8 cellular contexts compared by ENCODE assay signal in genomic region chr19:46624958-46625661, GRCh38. TPM values are rescaled to one million over a fixed set of nuclear protein-coding genes. Genes with fewer than 3 reads are reported as not detected.
DNase-seq lines count a peak whose midpoint lies in the region; ATAC-seq and TF ChIP-seq lines count a peak whose summit lies in the region.

TSS of gene PTGIR (minus strand) at chr19:46625089. CDS start at chr19:46624225, 864 bp downstream.

- H3K4me3 ChIP-seq in skeletal muscle tissue (ENCODE audit: low read length in 3 of 3) = peak within 1 kb of the TSS; percentile 45 to 60 (median 54)

- peak within 1 kb of the TSS in 2 of 3 donors; percentile 23 to 40 for H3K9ac ChIP-seq in skeletal muscle tissue (ENCODE audit: low read depth in 1 of 3, low read length in 3 of 3)

- H3K9me3 ChIP-seq in skeletal muscle tissue (ENCODE audit: control insufficient read depth in 3 of 3, low read length in 3 of 3) = no peaks in the 10 kb centered on the region

- peaks cover 35% of the 10 kb centered on the region for H3K4me1 Mint-ChIP-seq in T-helper 2 cell treated with Interferon-gamma antibody and Interleukin-4, amounts not matched to agents 5 μg/mL and 100 μg/mL, for 36 hours (ENCODE audit: low read depth)

- peaks cover 8% of the 10 kb centered on the region for H3K36me3 Mint-ChIP-seq in T-helper 2 cell treated with Interferon-gamma antibody and Interleukin-4, amounts not matched to agents 5 μg/mL and 100 μg/mL, for 36 hours (ENCODE audit: low read depth)

- no peaks in the 10 kb centered on the region for H3K27me3 Mint-ChIP-seq in T-helper 2 cell treated with Interferon-gamma antibody and Interleukin-4, amounts not matched to agents 5 μg/mL and 100 μg/mL, for 36 hours (ENCODE audit: low read depth)

- H3K27ac ChIP-seq in foreskin keratinocyte = no peak within 1 kb of the TSS
- peak within 1 kb of the TSS; percentile 79 for H3K27ac ChIP-seq in skeletal muscle tissue (ENCODE audit: low read depth, low read length)

- peak; percentile 27 for ATAC-seq in foreskin keratinocyte

- no peaks in the 10 kb centered on the region for H3K4me1 ChIP-seq in foreskin keratinocyte
- peaks cover 15 to 43% (median 37%) of the 10 kb centered on the region in 3 donors for H3K4me1 ChIP-seq in skeletal muscle tissue (ENCODE audit: control insufficient read depth in 3 of 3, insufficient read depth in 3 of 3, low read length in 3 of 3)

- peak; percentile 67 for DNase-seq in activated CD8-positive, alpha-beta memory T cell treated with anti-CD3 and anti-CD28 coated beads for 24 hours
- no peak for DNase-seq in activated CD8-positive, alpha-beta memory T cell treated with anti-CD3 and anti-CD28 coated beads, Interleukin-2, amount 50 U/mL, for 4 hours
- peak; percentile 59 for DNase-seq in T-helper 2 cell treated with Interferon-gamma antibody and Interleukin-4, amounts not matched to agents 5 μg/mL and 100 μg/mL, for 36 hours (ENCODE audit: low spot score)
- DNase-seq in foreskin keratinocyte = no peak
- no peak for DNase-seq in iPS-NIHi7 (ENCODE audit: extremely low spot score)
- DNase-seq in SW480 (ENCODE audit: low spot score) = no peak
- no peak for DNase-seq in GF-D8 (lab: John Stamatoyannopoulos, UW)

- H3K27ac Mint-ChIP-seq in T-helper 2 cell treated with Interferon-gamma antibody and Interleukin-4, amounts not matched to agents 5 μg/mL and 100 μg/mL, for 36 hours = peak within 1 kb of the TSS; percentile 87

- no peaks in the 10 kb centered on the region for H3K9me3 Mint-ChIP-seq in T-helper 2 cell treated with Interferon-gamma antibody and Interleukin-4, amounts not matched to agents 5 μg/mL and 100 μg/mL, for 36 hours

- H3K36me3 ChIP-seq in skeletal muscle tissue (ENCODE audit: control insufficient read depth in 3 of 3, insufficient read depth in 3 of 3, low read length in 3 of 3) = no peaks in the 10 kb centered on the region

- peak; percentile 1 for TF ChIP-seq CTCF in foreskin keratinocyte (conservative IDR thresholded peaks at IDR 0.05)

- H3K27me3 ChIP-seq in foreskin keratinocyte = peaks cover 18% of the 10 kb centered on the region
- peaks cover 0 to 3% (median 0%) of the 10 kb centered on the region in 3 donors for H3K27me3 ChIP-seq in skeletal muscle tissue (ENCODE audit: control insufficient read depth in 3 of 3, insufficient read depth in 3 of 3, low read length in 3 of 3)

- H3K4me3 Mint-ChIP-seq in T-helper 2 cell treated with Interferon-gamma antibody and Interleukin-4, amounts not matched to agents 5 μg/mL and 100 μg/mL, for 36 hours = peak within 1 kb of the TSS; percentile 84

RNA-seq across cellular contexts. Expression of gene PTGIR, which starts in this region (rescaled TPM):
- total RNA-seq in foreskin keratinocyte (not detected in 2 replicates), skeletal muscle tissue (3.1 TPM)
- 0.04 TPM in 1 of 2 replicates, not detected in the other for polyA plus RNA-seq in foreskin keratinocyte

Comparison
In these comparisons a context has a peak if more than half of its experiments do, and no peak if none do; other contexts are left out.
1. DNase-seq: peak in activated CD8-positive, alpha-beta memory T cell treated with anti-CD3 and anti-CD28 coated beads for 24 hours (single experiment) and T-helper 2 cell treated with Interferon-gamma antibody and Interleukin-4, amounts not matched to agents 5 μg/mL and 100 μg/mL, for 36 hours (single experiment); none in activated CD8-positive, alpha-beta memory T cell treated with anti-CD3 and anti-CD28 coated beads, Interleukin-2, amount 50 U/mL, for 4 hours (single experiment), foreskin keratinocyte (0 of 2), iPS-NIHi7 (single experiment), SW480 (single experiment) and GF-D8 (single experiment).
2. Peak in ATAC-seq in foreskin keratinocyte; RNA of the gene not detected or under 1 TPM.